In genomic region chr7:140990193-140990962, GRCh38 we compare ENCODE assay signal across 18 cellular contexts. TPM values are rescaled to one million over a fixed set of nuclear protein-coding genes. Genes with fewer than 3 reads are reported as not detected.
A peak's percentile ranks its signal among the peaks of the same experiment; 100 is the strongest.
DNase-seq lines count a peak whose midpoint lies in the region; ATAC-seq and TF ChIP-seq lines count a peak whose summit lies in the region.
"Had no signal": no experiment of that assay in that cellular context is flagged by ENCODE, and none has a peak within 500 bp of the region (broad histone marks: within the 10 kb centered on the region; RNA-seq: fewer than 3 reads in every experiment).

No MANE protein-coding gene starts in this region.

- H3K27me3 ChIP-seq in CD4-positive, alpha-beta T cell (ENCODE audit: control insufficient read depth, insufficient read depth, low read length): no peaks in the 10 kb centered on the region

- no peak for DNase-seq in progenitor cell of endocrine pancreas (ENCODE audit: low spot score, unreplicated experiment)
- DNase-seq in CD4-positive, alpha-beta T cell: no peak
- no peak for DNase-seq in activated CD8-positive, alpha-beta memory T cell treated with anti-CD3 and anti-CD28 coated beads, Interleukin-2, amount 50 U/mL, for 4 hours
- DNase-seq: DMS79, KG1, NCI-H1092 treated with DMSO at 0.1 percent for 48 hours, NCI-H1436 treated with DMSO at 0.1 percent for 48 hours, NCI-H1930, NCI-H2227 treated with DMSO at 0.1 percent for 48 hours, NCI-H510A had no signal

- no peak overlapping the region for H3K4me3 Mint-ChIP-seq in progenitor cell of endocrine pancreas (ENCODE audit: low read depth)
- no peak overlapping the region for H3K4me3 Mint-ChIP-seq in CD4-positive, alpha-beta T cell

- no peaks in the 10 kb centered on the region for H3K27me3 Mint-ChIP-seq in progenitor cell of endocrine pancreas
- no peaks in the 10 kb centered on the region for H3K27me3 Mint-ChIP-seq in CD4-positive, alpha-beta T cell

- no peaks in the 10 kb centered on the region for H3K9me3 ChIP-seq in CD4-positive, alpha-beta T cell (ENCODE audit: control insufficient read depth, low read length)

- peak; percentile 73 for ATAC-seq in GM18867 (IDR thresholded peaks at IDR 0.05; ENCODE audit: unreplicated experiment)
- ATAC-seq in HG02759 (IDR thresholded peaks at IDR 0.05; ENCODE audit: unreplicated experiment): peak; percentile 57
- ATAC-seq in CD4-positive, alpha-beta T cell (ENCODE audit: poor library complexity): no peak
- ATAC-seq in GM18858 (IDR thresholded peaks at IDR 0.05; ENCODE audit: unreplicated experiment): no peak
- no peak for ATAC-seq in HG03175 (IDR thresholded peaks at IDR 0.05; ENCODE audit: unreplicated experiment)
- ATAC-seq: Panc1, SK-N-SH treated with all-trans-retinoic acid at 6 μM for 48 hours had no signal

- peaks cover 31% of the 10 kb centered on the region for H3K4me1 Mint-ChIP-seq in progenitor cell of endocrine pancreas (ENCODE audit: low read depth)
- H3K4me1 Mint-ChIP-seq in CD4-positive, alpha-beta T cell (ENCODE audit: low read depth): no peaks in the 10 kb centered on the region

- POLR2A ChIA-PET in CD4-positive, alpha-beta T cell (lab: Charles Lee): no interaction called here

- TF ChIP-seq CTCF in VCaP (conservative IDR thresholded peaks at IDR 0.05): no peak
- no peak for TF ChIP-seq CTCF in progenitor cell of endocrine pancreas (IDR thresholded peaks at IDR 0.05; ENCODE audit: unreplicated experiment)
- no peak for TF ChIP-seq CTCF in CD4-positive, alpha-beta T cell (IDR thresholded peaks at IDR 0.05)

- H3K27ac ChIP-seq in VCaP: peak overlapping the region; percentile 76
- no peak overlapping the region for H3K27ac ChIP-seq in CD4-positive, alpha-beta T cell (ENCODE audit: low read depth, low read length)
- H3K27ac ChIP-seq: C4-2B had no signal

- H3K36me3 Mint-ChIP-seq in progenitor cell of endocrine pancreas (ENCODE audit: insufficient read depth): no peaks in the 10 kb centered on the region
- no peaks in the 10 kb centered on the region for H3K36me3 Mint-ChIP-seq in CD4-positive, alpha-beta T cell (ENCODE audit: low read depth)

- no peaks in the 10 kb centered on the region for H3K9me3 Mint-ChIP-seq in progenitor cell of endocrine pancreas (ENCODE audit: low read depth)
- H3K9me3 Mint-ChIP-seq in CD4-positive, alpha-beta T cell: no peaks in the 10 kb centered on the region

- intact Hi-C loops in CD4-positive, alpha-beta T cell (cut with DNase I, micrococcal nuclease): no loop called here

- CTCF ChIA-PET in CD4-positive, alpha-beta T cell (lab: Charles Lee): no interaction called here

- peak overlapping the region; percentile 33 for H3K27ac Mint-ChIP-seq in progenitor cell of endocrine pancreas
- H3K27ac Mint-ChIP-seq in CD4-positive, alpha-beta T cell: no peak overlapping the region

RNA-seq across cellular contexts. Expression of gene MRPS33, which starts 24.4 kb away (rescaled TPM):
- total RNA-seq in progenitor cell of endocrine pancreas: 48.5 and 49.6 TPM in 2 replicates
- 10 to 100 TPM; 21.7 to 24.3 TPM for total RNA-seq in CD4-positive, alpha-beta T cell

Comparison
In these comparisons a context has a peak if more than half of its experiments do, and no peak if none do; other contexts are left out.
1. ATAC-seq: peak in GM18867 (single experiment) and HG02759 (single experiment); none in CD4-positive, alpha-beta T cell (single experiment), GM18858 (single experiment) and HG03175 (single experiment).